ENCODE assay signal across 10 cellular contexts in genomic region chr6:56246941-56247653, GRCh38. TPM values are rescaled to one million over a fixed set of nuclear protein-coding genes. Genes with fewer than 3 reads are reported as not detected.
DNase-seq lines count a peak whose midpoint lies in the region; ATAC-seq and TF ChIP-seq lines count a peak whose summit lies in the region.
"Had no signal": no experiment of that assay in that cellular context is flagged by ENCODE, and none has a peak within 500 bp of the region (broad histone marks: within the 10 kb centered on the region; RNA-seq: fewer than 3 reads in every experiment).

TSS of gene COL21A1 (minus strand) at chr6:56247580. CDS start at chr6:56182618, 64,962 bp downstream.

- H3K4me3 ChIP-seq in esophagus (ENCODE audit: low read depth in 1 of 2, low read length in 2 of 2) (peak within 1 kb of the TSS; percentile 52 to 62), mesendoderm (ENCODE audit: low read length) (peak within 1 kb of the TSS; percentile 13), Karpas-422 (ENCODE audit: low read length) (no peak within 1 kb of the TSS)
- H3K4me3 ChIP-seq: K562 had no signal

- no peak within 1 kb of the TSS for H3K23ac ChIP-seq in mesendoderm (ENCODE audit: low read length)

- no peaks in the 10 kb centered on the region for H4K20me1 ChIP-seq in Karpas-422 (ENCODE audit: insufficient read depth, low read depth, low read length)

- no peaks in the 10 kb centered on the region for H3K79me1 ChIP-seq in mesendoderm (ENCODE audit: low read length)

- H3K79me2 ChIP-seq in mesendoderm (ENCODE audit: control insufficient read depth, insufficient read depth, low read length) (no peaks in the 10 kb centered on the region), Karpas-422 (ENCODE audit: low read length) (no peaks in the 10 kb centered on the region)

- H4K8ac ChIP-seq in mesendoderm (ENCODE audit: low read depth, low read length) = no peak within 1 kb of the TSS

- H3K27me3 ChIP-seq in esophagus (ENCODE audit: control insufficient read depth in 1 of 2, insufficient read depth in 2 of 2, low read length in 2 of 2) = no peaks in the 10 kb centered on the region
- H3K27me3 ChIP-seq in mesendoderm (ENCODE audit: insufficient read depth, low read length, poor library complexity) = no peaks in the 10 kb centered on the region
- no peaks in the 10 kb centered on the region for H3K27me3 ChIP-seq in Karpas-422 (ENCODE audit: low read length)

- H3K27me3 Mint-ChIP-seq in activated T-cell treated with anti-CD3 and anti-CD28 coated beads, Interleukin-2, amount 50 U/mL, for 4 hours (ENCODE audit: low read depth) = no peaks in the 10 kb centered on the region

- H3K56ac ChIP-seq in mesendoderm (ENCODE audit: low read length) = peak within 1 kb of the TSS; percentile 69

- peaks cover 0 to 4% of the 10 kb centered on the region in 2 donors for H3K4me1 ChIP-seq in esophagus (ENCODE audit: control insufficient read depth in 2 of 2, insufficient read depth in 2 of 2, low read length in 1 of 2)
- peaks cover 3% of the 10 kb centered on the region for H3K4me1 ChIP-seq in mesendoderm (ENCODE audit: control insufficient read depth, low read depth, low read length)
- H3K4me1 ChIP-seq in Karpas-422 (ENCODE audit: low read length) = peaks cover 14% of the 10 kb centered on the region

- H3K27ac ChIP-seq in 22Rv1 (no peak within 1 kb of the TSS), esophagus (ENCODE audit: low read depth in 2 of 2, low read length in 1 of 2) (peak within 1 kb of the TSS; percentile 45), mesendoderm (ENCODE audit: low read depth, low read length) (no peak within 1 kb of the TSS), Karpas-422 (ENCODE audit: low read length) (no peak within 1 kb of the TSS)

- DNase-seq in NCI-H1105 (lab: John Stamatoyannopoulos, UW) (peak; percentile 8), mesendoderm (peak; percentile 93), Karpas-422 (no peak), NCI-H2171 (lab: John Stamatoyannopoulos, UW) (no peak)
- DNase-seq in activated T-cell treated with anti-CD3 and anti-CD28 coated beads, Interleukin-2, amount 50 U/mL, for 4 hours = no peak

- H3K4me2 ChIP-seq in mesendoderm (ENCODE audit: low read length) = peak within 1 kb of the TSS; percentile 87
- H3K4me2 ChIP-seq in Karpas-422 (ENCODE audit: low read depth, low read length, poor library complexity, severe bottlenecking) = no peak within 1 kb of the TSS

- H3K18ac ChIP-seq in mesendoderm (ENCODE audit: low read length) = no peak within 1 kb of the TSS

- H3K36me3 Mint-ChIP-seq in activated T-cell treated with anti-CD3 and anti-CD28 coated beads, Interleukin-2, amount 50 U/mL, for 4 hours (ENCODE audit: insufficient read depth) = no peaks in the 10 kb centered on the region
- H3K36me3 Mint-ChIP-seq: activated naive CD4-positive, alpha-beta T cell treated with anti-CD3 and anti-CD28 coated beads, Interleukin-2, amount 50 U/mL, for 24 hours had no signal

- H3K4me3 Mint-ChIP-seq in activated T-cell treated with anti-CD3 and anti-CD28 coated beads, Interleukin-2, amount 50 U/mL, for 4 hours = no peak within 1 kb of the TSS
- H3K4me3 Mint-ChIP-seq: activated naive CD4-positive, alpha-beta T cell treated with anti-CD3 and anti-CD28 coated beads, Interleukin-2, amount 50 U/mL, for 24 hours had no signal

- H3K36me3 ChIP-seq in esophagus (ENCODE audit: control insufficient read depth in 2 of 2, insufficient read depth in 2 of 2, low read length in 1 of 2) (no peaks in the 10 kb centered on the region), mesendoderm (ENCODE audit: control insufficient read depth, insufficient read depth, low read length) (no peaks in the 10 kb centered on the region), Karpas-422 (ENCODE audit: insufficient read depth, low read length) (no peaks in the 10 kb centered on the region)

- no peak within 1 kb of the TSS for H4K5ac ChIP-seq in mesendoderm (ENCODE audit: low read length)

- no peak within 1 kb of the TSS for H2AFZ ChIP-seq in Karpas-422 (ENCODE audit: low read length)

- no peaks in the 10 kb centered on the region for H3K9me2 ChIP-seq in Karpas-422 (replicated peaks; ENCODE audit: insufficient read depth, low read length)

- H3K9me3 ChIP-seq in esophagus (ENCODE audit: control insufficient read depth in 2 of 2, insufficient read depth in 1 of 2, low read depth in 1 of 2, low read length in 1 of 2) = no peaks in the 10 kb centered on the region
- H3K9me3 ChIP-seq in Karpas-422 (ENCODE audit: low read length) = no peaks in the 10 kb centered on the region

- WGBS in esophagus, 2 donors = 4 to 7% methylated on average over 34 of the region's 34 CpGs
- no CpG with 5 or more reads among the region's 34 CpGs for WGBS in mesendoderm (ENCODE audit: extremely low coverage, insufficient coverage, low lambda C conversion rate)

- H2BK5ac ChIP-seq in mesendoderm (ENCODE audit: low read length) = no peak within 1 kb of the TSS

- no peak within 1 kb of the TSS for H3K4ac ChIP-seq in mesendoderm (ENCODE audit: low read depth, low read length)

- no peak within 1 kb of the TSS for H2BK120ac ChIP-seq in mesendoderm (ENCODE audit: low read depth, low read length)

- H2BK15ac ChIP-seq in mesendoderm (replicated peaks; ENCODE audit: low read depth) = no peak within 1 kb of the TSS

- no peak within 1 kb of the TSS for H2AK5ac ChIP-seq in mesendoderm (ENCODE audit: low read length)

- TF ChIP-seq CTCF in 22Rv1 (IDR thresholded peaks at IDR 0.05) = peak; percentile 24; the same call in 1 of the 2 replicates

- H3K9ac ChIP-seq in mesendoderm (ENCODE audit: low read length) (peak within 1 kb of the TSS; percentile 54), Karpas-422 (ENCODE audit: low read length) (no peak within 1 kb of the TSS)

- H3K9me3 Mint-ChIP-seq in activated T-cell treated with anti-CD3 and anti-CD28 coated beads, Interleukin-2, amount 50 U/mL, for 4 hours = no peaks in the 10 kb centered on the region
- H3K9me3 Mint-ChIP-seq: activated naive CD4-positive, alpha-beta T cell treated with anti-CD3 and anti-CD28 coated beads, Interleukin-2, amount 50 U/mL, for 24 hours had no signal

- no peaks in the 10 kb centered on the region for H3K4me1 Mint-ChIP-seq in activated T-cell treated with anti-CD3 and anti-CD28 coated beads, Interleukin-2, amount 50 U/mL, for 4 hours (ENCODE audit: low read depth)
- H3K4me1 Mint-ChIP-seq: activated naive CD4-positive, alpha-beta T cell treated with anti-CD3 and anti-CD28 coated beads, Interleukin-2, amount 50 U/mL, for 24 hours had no signal

- no peak for ATAC-seq in activated T-cell treated with anti-CD3 and anti-CD28 coated beads, Interleukin-2, amount 50 U/mL, for 4 hours
- no peak for ATAC-seq in GM21576 (IDR thresholded peaks at IDR 0.05; ENCODE audit: unreplicated experiment)
- ATAC-seq: K562 had no signal

RNA-seq across cellular contexts. Expression of gene COL21A1, which starts in this region (rescaled TPM):
- 1 to 10 TPM; 1.5 to 1.6 TPM for polyA plus RNA-seq in esophagus
- 1.4 TPM for polyA plus RNA-seq in mesendoderm (2013, experiment 1 of 2)
- polyA plus RNA-seq in mesendoderm (2013, experiment 2 of 2) = 1.1 TPM
- not detected in 2 replicates for total RNA-seq in Karpas-422 (2014; rRNA removed; shearing (Covaris generic); ENCODE audit: low replicate concordance)
- total RNA-seq in activated T-cell treated with anti-CD3 and anti-CD28 coated beads, Interleukin-2, amount 50 U/mL, for 4 hours = not detected

Comparison
In these comparisons a context has a peak if more than half of its experiments do, and no peak if none do; other contexts are left out.
1. H3K27ac ChIP-seq: peak in esophagus (2 of 2); none in 22Rv1 (single experiment), mesendoderm (single experiment) and Karpas-422 (single experiment).
2. DNase-seq: peak in NCI-H1105 (single experiment) and mesendoderm (single experiment); none in Karpas-422 (single experiment), activated T-cell treated with anti-CD3 and anti-CD28 coated beads, Interleukin-2, amount 50 U/mL, for 4 hours (single experiment) and NCI-H2171 (single experiment).